1 cellular context compared by ENCODE assay signal in genomic region chr17:51097708-51098446, GRCh38.
TF ChIP-seq lines count a peak whose summit lies in the region.

No MANE protein-coding gene starts in this region.

TF ChIP-seq in HepG2, 621 proteins besides CTCF, POLR2A, EP300 and RAD21 (continued from another document and continues in another):
- TF ChIP-seq GABPA (IDR thresholded peaks at IDR 0.05; ENCODE audit: low read depth, low read length) (no peak), GABPA (CRISPR knock-in tag; IDR thresholded peaks at IDR 0.05; ENCODE audit: low read depth) (no peak), TAF1 (CRISPR knock-in tag; IDR thresholded peaks at IDR 0.05) (no peak), ERF (CRISPR knock-in tag; IDR thresholded peaks at IDR 0.05) (no peak), SMAD1 (CRISPR knock-in tag; IDR thresholded peaks at IDR 0.05; ENCODE audit: borderline replicate concordance, low read depth) (no peak), GMEB1 (CRISPR knock-in tag; IDR thresholded peaks at IDR 0.05; ENCODE audit: borderline replicate concordance) (no peak), PRDM4 (CRISPR knock-in tag; IDR thresholded peaks at IDR 0.05; ENCODE audit: borderline replicate concordance) (no peak), ZMAT5 (CRISPR knock-in tag; IDR thresholded peaks at IDR 0.05; ENCODE audit: borderline replicate concordance, low read depth) (no peak), ARNT2 (CRISPR knock-in tag; IDR thresholded peaks at IDR 0.05; ENCODE audit: low read depth) (no peak), ZNF318 (CRISPR knock-in tag; IDR thresholded peaks at IDR 0.05) (no peak), KLF11 (CRISPR knock-in tag; IDR thresholded peaks at IDR 0.05) (no peak), MTF2 (CRISPR knock-in tag; IDR thresholded peaks at IDR 0.05; ENCODE audit: borderline replicate concordance) (no peak), MYC (CRISPR knock-in tag; IDR thresholded peaks at IDR 0.05; ENCODE audit: borderline replicate concordance) (no peak), ZNF549 (CRISPR knock-in tag; IDR thresholded peaks at IDR 0.05) (no peak), ARHGAP35 (CRISPR knock-in tag; IDR thresholded peaks at IDR 0.05; ENCODE audit: borderline replicate concordance) (no peak), U2AF2 (IDR thresholded peaks at IDR 0.05; ENCODE audit: low read depth, low read length) (no peak), BATF2 (CRISPR knock-in tag; IDR thresholded peaks at IDR 0.05) (no peak), REL (CRISPR knock-in tag; conservative IDR thresholded peaks at IDR 0.05) (no peak), GLI4 (CRISPR knock-in tag; IDR thresholded peaks at IDR 0.05; ENCODE audit: borderline replicate concordance) (no peak), FIP1L1 (IDR thresholded peaks at IDR 0.05; ENCODE audit: borderline replicate concordance, insufficient read depth, low read depth, low read length) (no peak), PPARG (CRISPR knock-in tag; conservative IDR thresholded peaks at IDR 0.05) (no peak), TFDP1 (CRISPR knock-in tag; IDR thresholded peaks at IDR 0.05; ENCODE audit: borderline replicate concordance) (no peak), EED (CRISPR knock-in tag; IDR thresholded peaks at IDR 0.05) (no peak), ZUFSP (CRISPR knock-in tag; IDR thresholded peaks at IDR 0.05; ENCODE audit: borderline replicate concordance) (no peak), ZNF589 (CRISPR knock-in tag; conservative IDR thresholded peaks at IDR 0.05) (no peak), UBTF (CRISPR knock-in tag; IDR thresholded peaks at IDR 0.05) (no peak), FOXA1 (IDR thresholded peaks at IDR 0.05) (no peak), FOXA1 (CRISPR knock-in tag; IDR thresholded peaks at IDR 0.05) (no peak), MLLT10 (CRISPR knock-in tag; IDR thresholded peaks at IDR 0.05) (no peak), SIN3B (IDR thresholded peaks at IDR 0.05; ENCODE audit: low read length) (no peak), HNRNPH1 (optimal IDR thresholded peaks at IDR 0.05; ENCODE audit: low read depth, low read length) (no peak), KDM5A (IDR thresholded peaks at IDR 0.05; ENCODE audit: borderline replicate concordance, low read length) (no peak), ZNF414 (CRISPR knock-in tag; IDR thresholded peaks at IDR 0.05) (no peak), ZNF20 (CRISPR knock-in tag; IDR thresholded peaks at IDR 0.05) (no peak), ZNF256 (CRISPR knock-in tag; conservative IDR thresholded peaks at IDR 0.05) (no peak), ZNF180 (CRISPR knock-in tag; IDR thresholded peaks at IDR 0.05; ENCODE audit: borderline replicate concordance, low read depth) (no peak), FOSL1 (CRISPR knock-in tag; IDR thresholded peaks at IDR 0.05; ENCODE audit: borderline replicate concordance) (no peak), MIXL1 (CRISPR knock-in tag; IDR thresholded peaks at IDR 0.05) (0 out of 2 replicates have a peak, but pooled peaks have one; percentile 38), NFRKB (IDR thresholded peaks at IDR 0.05) (no peak), MTA1 (CRISPR knock-in tag; IDR thresholded peaks at IDR 0.05; ENCODE audit: borderline replicate concordance) (no peak), ZNF317 (CRISPR knock-in tag; IDR thresholded peaks at IDR 0.05) (no peak), NR2C2 (CRISPR knock-in tag; IDR thresholded peaks at IDR 0.05; ENCODE audit: borderline replicate concordance) (peak; percentile 33; the same call in 1 of the 2 replicates), PAX8 (CRISPR knock-in tag; IDR thresholded peaks at IDR 0.05; ENCODE audit: borderline replicate concordance) (no peak)
